In genomic region chr14:100727565-100728240, GRCh38 we compare ENCODE assay signal across 1 cellular context.
TF ChIP-seq lines count a peak whose summit lies in the region.

No MANE protein-coding gene starts in this region.

TF ChIP-seq in GM23338, 12 proteins besides CTCF, POLR2A, EP300 and RAD21:
- TF ChIP-seq CREB1 (CRISPR knock-in tag; IDR thresholded peaks at IDR 0.05; ENCODE audit: low read depth), result no peak
- no peak for TF ChIP-seq JUNB (IDR thresholded peaks at IDR 0.05; ENCODE audit: unreplicated experiment)
- no peak for TF ChIP-seq ZNF114 (CRISPR knock-in tag; IDR thresholded peaks at IDR 0.05)
- no peak for TF ChIP-seq EZH2 (IDR thresholded peaks at IDR 0.05; ENCODE audit: low read depth, unreplicated experiment)
- no peak for TF ChIP-seq ZNF331 (CRISPR knock-in tag; IDR thresholded peaks at IDR 0.05; ENCODE audit: low read depth)
- no peak for TF ChIP-seq POLR2AphosphoS5 (IDR thresholded peaks at IDR 0.05; ENCODE audit: low read depth)
- TF ChIP-seq ZNF462 (CRISPR knock-in tag; IDR thresholded peaks at IDR 0.05), result no peak
- TF ChIP-seq REST (IDR thresholded peaks at IDR 0.05; ENCODE audit: unreplicated experiment), result no peak
- no peak for TF ChIP-seq STAT1 (IDR thresholded peaks at IDR 0.05; ENCODE audit: unreplicated experiment)
- TF ChIP-seq ETS1 (IDR thresholded peaks at IDR 0.05), result no peak
- TF ChIP-seq NANOG (IDR thresholded peaks at IDR 0.05; ENCODE audit: borderline replicate concordance), result no peak
- no peak for TF ChIP-seq EZH2phosphoT487 (IDR thresholded peaks at IDR 0.05; ENCODE audit: unreplicated experiment)
TF ChIP-seq in GM23338: peak in this region for 0.
